Comparison of ENCODE assay signal across 20 cellular contexts in the genomic region with DNA sequence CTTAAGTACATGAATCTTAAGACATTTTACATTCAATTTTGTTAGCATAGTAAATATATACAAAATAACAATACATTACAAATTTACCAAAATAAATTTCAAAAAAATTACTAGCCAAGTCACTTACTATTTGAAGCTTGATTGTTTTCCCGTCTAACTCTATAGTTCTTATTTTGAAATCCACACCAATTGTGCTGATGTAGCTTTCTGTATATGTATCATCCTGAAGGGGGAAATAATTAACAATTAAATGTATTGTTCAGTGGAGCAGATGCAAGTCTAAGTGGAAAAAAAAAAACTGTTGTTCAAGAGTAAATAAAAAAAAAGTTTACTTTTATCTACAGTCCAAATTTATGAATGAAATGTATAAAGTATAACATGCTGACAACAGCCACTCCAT.
"Had no signal": no experiment of that assay in that cellular context is flagged by ENCODE, and none has a peak within 500 bp of the region (broad histone marks: within the 10 kb centered on the region; RNA-seq: fewer than 3 reads in every experiment).

No MANE protein-coding gene starts in this region.

- H3K27ac ChIP-seq: colonic mucosa, esophagus squamous epithelium, prostate gland, tibial artery, WERI-Rb-1 had no signal

- ATAC-seq: effector memory CD8-positive, alpha-beta T cell; left lobe of liver; naive thymus-derived CD4-positive, alpha-beta T cell had no signal

- H3K4me3 ChIP-seq: colonic mucosa, dorsolateral prefrontal cortex, esophagus squamous epithelium, lung, prostate gland, tibial artery had no signal

- FAIRE-seq: bronchial epithelial cell had no signal

- H3K27ac Mint-ChIP-seq: activated naive CD8-positive, alpha-beta T cell treated with anti-CD3 and anti-CD28 coated beads, Interleukin-2, amount 10 ng/mL, durations not matched to agents 7 days and 5 days; activated T-helper 2 cell treated with anti-CD3 and anti-CD28 coated beads, Interferon-gamma antibody, Interleukin-2, Interleukin-4, amounts not matched to agents 10 μg/mL and 5 μg/mL and 100 μg/mL, durations not matched to agents 14 hours and 24 hours and 36 hours; T-helper 2 cell treated with Interferon-gamma antibody and Interleukin-4, amounts not matched to agents 5 μg/mL and 100 μg/mL, for 36 hours had no signal

- H3K36me3 ChIP-seq: colonic mucosa, prostate gland had no signal

- H3K4me1 ChIP-seq: colonic mucosa, prostate gland had no signal

- H3K4me3 Mint-ChIP-seq: activated CD4-positive, alpha-beta T cell treated with anti-CD3 and anti-CD28 coated beads, Interleukin-2, amount 10 ng/mL, durations not matched to agents 7 days and 5 days; activated naive CD8-positive, alpha-beta T cell treated with anti-CD3 and anti-CD28 coated beads, Interleukin-2, amount 10 ng/mL, durations not matched to agents 7 days and 5 days; activated T-cell treated with anti-CD3 and anti-CD28 coated beads, Interleukin-2, amount 50 U/mL, for 24 hours; stimulated activated naive CD8-positive, alpha-beta T cell treated with anti-CD3 and anti-CD28 coated beads, Interleukin-15, Interleukin-2, amounts not matched to agents 100 ng/mL and 50 ng/mL, for 24 hours; T-helper 2 cell treated with Interferon-gamma antibody and Interleukin-4, amounts not matched to agents 5 μg/mL and 100 μg/mL, for 36 hours had no signal

- H3K9me3 Mint-ChIP-seq: activated CD4-positive, alpha-beta T cell treated with anti-CD3 and anti-CD28 coated beads, Interleukin-2, amount 10 ng/mL, durations not matched to agents 7 days and 5 days; activated naive CD8-positive, alpha-beta T cell treated with anti-CD3 and anti-CD28 coated beads, Interleukin-2, amount 10 ng/mL, durations not matched to agents 7 days and 5 days; activated T-cell treated with anti-CD3 and anti-CD28 coated beads, Interleukin-2, amount 50 U/mL, for 24 hours; activated T-helper 2 cell treated with anti-CD3 and anti-CD28 coated beads, Interferon-gamma antibody, Interleukin-2, Interleukin-4, amounts not matched to agents 10 μg/mL and 5 μg/mL and 100 μg/mL, durations not matched to agents 14 hours and 24 hours and 36 hours; effector memory CD8-positive, alpha-beta T cell; stimulated activated naive CD8-positive, alpha-beta T cell treated with anti-CD3 and anti-CD28 coated beads, Interleukin-15, Interleukin-2, amounts not matched to agents 100 ng/mL and 50 ng/mL, for 24 hours; T-helper 2 cell treated with Interferon-gamma antibody and Interleukin-4, amounts not matched to agents 5 μg/mL and 100 μg/mL, for 36 hours had no signal

- DNase-seq: activated CD4-positive, alpha-beta T cell treated with anti-CD3 and anti-CD28 coated beads, Interleukin-2, amount 10 ng/mL, durations not matched to agents 7 days and 5 days; activated CD4-positive, CD25-positive, alpha-beta regulatory T cell treated with anti-CD3 and anti-CD28 coated beads, Interleukin-2, amount 50 U/mL, for 72 hours; activated naive CD4-positive, alpha-beta T cell; activated naive CD8-positive, alpha-beta T cell treated with anti-CD3 and anti-CD28 coated beads, Interleukin-2, amount 10 ng/mL, durations not matched to agents 7 days and 5 days; activated T-cell treated with anti-CD3 and anti-CD28 coated beads, Interleukin-2, amount 50 U/mL, for 24 hours; amniotic stem cell; colonic mucosa; dorsolateral prefrontal cortex; effector memory CD8-positive, alpha-beta T cell; esophagus squamous epithelium; naive thymus-derived CD4-positive, alpha-beta T cell; tibial artery; WERI-Rb-1 had no signal

- H3K9me3 ChIP-seq: colonic mucosa, esophagus squamous epithelium, prostate gland, tibial artery had no signal

- H3K27me3 Mint-ChIP-seq: activated CD4-positive, alpha-beta T cell treated with anti-CD3 and anti-CD28 coated beads, Interleukin-2, amount 10 ng/mL, durations not matched to agents 7 days and 5 days; activated naive CD8-positive, alpha-beta T cell treated with anti-CD3 and anti-CD28 coated beads, Interleukin-2, amount 10 ng/mL, durations not matched to agents 7 days and 5 days; activated T-cell treated with anti-CD3 and anti-CD28 coated beads, Interleukin-2, amount 50 U/mL, for 24 hours; effector memory CD8-positive, alpha-beta T cell; naive thymus-derived CD4-positive, alpha-beta T cell; stimulated activated naive CD8-positive, alpha-beta T cell treated with anti-CD3 and anti-CD28 coated beads, Interleukin-15, Interleukin-2, amounts not matched to agents 100 ng/mL and 50 ng/mL, for 24 hours had no signal

- H3K27me3 ChIP-seq: colonic mucosa, dorsolateral prefrontal cortex, esophagus squamous epithelium, tibial artery had no signal
